Comparison of ENCODE assay signal across 10 cellular contexts in genomic region chr4:123600426-123600825, GRCh38.
DNase-seq lines count a peak whose midpoint lies in the region; ATAC-seq and TF ChIP-seq lines count a peak whose summit lies in the region.
"Had no signal": no experiment of that assay in that cellular context is flagged by ENCODE, and none has a peak within 500 bp of the region (broad histone marks: within the 10 kb centered on the region; RNA-seq: fewer than 3 reads in every experiment).

No MANE protein-coding gene starts in this region.

- peak overlapping the region in 1 of 5 donors; percentile 18 for H3K9ac ChIP-seq in subcutaneous abdominal adipose tissue (ENCODE audit: low read length in 5 of 5)

- no peak for DNase-seq in activated CD4-positive, alpha-beta T cell treated with anti-CD3 and anti-CD28 coated beads, Interleukin-2, amount 10 ng/mL, durations not matched to agents 7 days and 5 days
- no peak for DNase-seq in activated CD4-positive, alpha-beta T cell treated with anti-CD3 and anti-CD28 coated beads for 48 hours
- no peak for DNase-seq in T-helper 17 cell
- no peak for DNase-seq in left lung
- DNase-seq: activated naive CD4-positive, alpha-beta T cell treated with anti-CD3 and anti-CD28 coated beads, Interleukin-2, amount 50 U/mL, for 16 hours; NCI-H226 had no signal

- peaks cover 43% of the 10 kb centered on the region for H3K4me1 Mint-ChIP-seq in activated CD4-positive, alpha-beta T cell treated with anti-CD3 and anti-CD28 coated beads, Interleukin-2, amount 10 ng/mL, durations not matched to agents 7 days and 5 days
- peaks cover 20% of the 10 kb centered on the region for H3K4me1 Mint-ChIP-seq in T-helper 17 cell

- H3K36me3 Mint-ChIP-seq in activated CD4-positive, alpha-beta T cell treated with anti-CD3 and anti-CD28 coated beads, Interleukin-2, amount 10 ng/mL, durations not matched to agents 7 days and 5 days (ENCODE audit: low read depth): peaks cover 5% of the 10 kb centered on the region
- no peaks in the 10 kb centered on the region for H3K36me3 Mint-ChIP-seq in T-helper 17 cell (ENCODE audit: low read depth)

- no peak overlapping the region for H3K4me3 ChIP-seq in left lung
- no peak overlapping the region for H3K4me3 ChIP-seq in subcutaneous abdominal adipose tissue (ENCODE audit: low read depth in 1 of 5, low read length in 5 of 5)

- POLR2A ChIA-PET in activated CD4-positive, alpha-beta T cell treated with anti-CD3 and anti-CD28 coated beads, Interleukin-2, amount 10 ng/mL, durations not matched to agents 7 days and 5 days (lab: Charles Lee): no interaction called here

- peak overlapping the region; percentile 67 for H3K27ac Mint-ChIP-seq in activated CD4-positive, alpha-beta T cell treated with anti-CD3 and anti-CD28 coated beads, Interleukin-2, amount 10 ng/mL, durations not matched to agents 7 days and 5 days
- peak overlapping the region; percentile 56 for H3K27ac Mint-ChIP-seq in T-helper 17 cell

- peaks cover 2% of the 10 kb centered on the region for H3K27me3 Mint-ChIP-seq in activated CD4-positive, alpha-beta T cell treated with anti-CD3 and anti-CD28 coated beads, Interleukin-2, amount 10 ng/mL, durations not matched to agents 7 days and 5 days
- H3K27me3 Mint-ChIP-seq in T-helper 17 cell: no peaks in the 10 kb centered on the region

- no peaks in the 10 kb centered on the region for H3K36me3 ChIP-seq in left lung
- no peaks in the 10 kb centered on the region for H3K36me3 ChIP-seq in subcutaneous abdominal adipose tissue (ENCODE audit: control insufficient read depth in 5 of 5, insufficient read depth in 5 of 5, low read length in 5 of 5)

- no peak overlapping the region for H3K4me3 Mint-ChIP-seq in activated CD4-positive, alpha-beta T cell treated with anti-CD3 and anti-CD28 coated beads, Interleukin-2, amount 10 ng/mL, durations not matched to agents 7 days and 5 days
- no peak overlapping the region for H3K4me3 Mint-ChIP-seq in T-helper 17 cell

- H3K27me3 ChIP-seq in left lung (no peaks in the 10 kb centered on the region), subcutaneous abdominal adipose tissue (ENCODE audit: control insufficient read depth in 5 of 5, insufficient read depth in 4 of 5, low read length in 5 of 5) (no peaks in the 10 kb centered on the region)

- H3K27ac ChIP-seq in left lung: peak overlapping the region; percentile 20 to 69
- peak overlapping the region; percentile 71 for H3K27ac ChIP-seq in subcutaneous abdominal adipose tissue (ENCODE audit: low read depth, low read length)

- TF ChIP-seq CTCF in left lung (IDR thresholded peaks at IDR 0.05): no peak

- intact Hi-C loops in left lung (cut with DNase I): no loop called here

- CTCF ChIA-PET in activated CD4-positive, alpha-beta T cell treated with anti-CD3 and anti-CD28 coated beads, Interleukin-2, amount 10 ng/mL, durations not matched to agents 7 days and 5 days (lab: Charles Lee): no interaction called here

- peaks cover 9% of the 10 kb centered on the region for H3K9me3 Mint-ChIP-seq in activated CD4-positive, alpha-beta T cell treated with anti-CD3 and anti-CD28 coated beads, Interleukin-2, amount 10 ng/mL, durations not matched to agents 7 days and 5 days

- ATAC-seq in T-helper 17 cell: no peak
- ATAC-seq in left lung: no peak
- ATAC-seq in HG03045 (IDR thresholded peaks at IDR 0.05; ENCODE audit: unreplicated experiment): no peak
- ATAC-seq in GM21367 (IDR thresholded peaks at IDR 0.05; ENCODE audit: unreplicated experiment): no peak
- no peak for ATAC-seq in GM21619 (IDR thresholded peaks at IDR 0.05; ENCODE audit: unreplicated experiment)

- no peaks in the 10 kb centered on the region for H3K9me3 ChIP-seq in T-helper 17 cell (ENCODE audit: control insufficient read depth, low read length, poor library complexity, severe bottlenecking)
- H3K9me3 ChIP-seq in left lung: no peaks in the 10 kb centered on the region
- no peaks in the 10 kb centered on the region for H3K9me3 ChIP-seq in subcutaneous abdominal adipose tissue (ENCODE audit: control insufficient read depth in 5 of 5, low read length in 5 of 5)

- H3K4me1 ChIP-seq in left lung (peaks cover 6 to 36% of the 10 kb centered on the region in 2 donors), subcutaneous abdominal adipose tissue (ENCODE audit: control insufficient read depth in 5 of 5, insufficient read depth in 5 of 5, low read length in 5 of 5) (peaks cover 0 to 26% (median 23%) of the 10 kb centered on the region in 5 donors)
